14 cellular contexts compared by ENCODE assay signal in genomic region chr12:51377099-51377984, GRCh38. TPM values are rescaled to one million over a fixed set of nuclear protein-coding genes. Genes with fewer than 3 reads are reported as not detected.
A peak's percentile ranks its signal among the peaks of the same experiment; 100 is the strongest.
DNase-seq lines count a peak whose midpoint lies in the region; TF ChIP-seq lines count a peak whose summit lies in the region.
"Had no signal": no experiment of that assay in that cellular context is flagged by ENCODE, and none has a peak within 500 bp of the region (broad histone marks: within the 10 kb centered on the region; RNA-seq: fewer than 3 reads in every experiment).

No MANE protein-coding gene starts in this region.

- POLR2A ChIA-PET in A673 (lab: Charles Lee; ENCODE audit: low non-redundant PET) = interaction anchor here (0.6 kb wide), 1 partner anchor 1358 kb away, joined by 3 read pairs; no protein-coding TSS in a partner anchor

- no peak overlapping the region for H3K4ac ChIP-seq in H9 (ENCODE audit: low read depth, low read length)

- no peaks in the 10 kb centered on the region for H3K79me2 ChIP-seq in H9 (ENCODE audit: insufficient read depth, low read length)
- H3K79me2 ChIP-seq in OCI-LY3 (ENCODE audit: low read length) = no peaks in the 10 kb centered on the region

- H3K27me3 Mint-ChIP-seq in H9 (ENCODE audit: low read depth) = no peaks in the 10 kb centered on the region
- peaks cover 3% of the 10 kb centered on the region for H3K27me3 Mint-ChIP-seq in glutamatergic neuron (ENCODE audit: unreplicated experiment)

- H3K36me3 Mint-ChIP-seq in H9 (ENCODE audit: insufficient read depth in 1 of 3, low read depth in 3 of 3) (peaks cover 4 to 69% (median 55%) of the 10 kb centered on the region in 3 experiments), glutamatergic neuron (ENCODE audit: unreplicated experiment) (no peaks in the 10 kb centered on the region)

- no peak overlapping the region for H4K5ac ChIP-seq in H9 (ENCODE audit: insufficient read length, low read depth, low read length)

- TF ChIP-seq EP300 in tibial nerve (IDR thresholded peaks at IDR 0.05) = no peak

- intact Hi-C loops in A673 (cut with micrococcal nuclease; ENCODE audit: unreplicated experiment) = no loop called here

- no peak overlapping the region for H3K14ac ChIP-seq in H9 (ENCODE audit: insufficient read depth, low read length)

- H4K20me1 ChIP-seq in H9 (ENCODE audit: control insufficient read depth, insufficient read depth, insufficient read length) = no peaks in the 10 kb centered on the region
- H4K20me1 ChIP-seq in OCI-LY3 (ENCODE audit: insufficient read depth, low read length) = no peaks in the 10 kb centered on the region

- no peak overlapping the region for H3K4me3 ChIP-seq in A673 (ENCODE audit: low read depth, low read length, poor library complexity, severe bottlenecking)
- H3K4me3 ChIP-seq in OCI-LY3 (ENCODE audit: low read length) = no peak overlapping the region
- H3K4me3 ChIP-seq in tibial nerve = no peak overlapping the region
- H3K4me3 ChIP-seq in effector memory CD4-positive, alpha-beta T cell (ENCODE audit: insufficient read depth, low read depth, low read length, poor library complexity, severe bottlenecking) = no peak overlapping the region
- H3K4me3 ChIP-seq: HAP-1, sigmoid colon had no signal

- DNase-seq in A673 (ENCODE audit: low spot score) (peak; percentile 84), H9 (no peak), glutamatergic neuron (no peak), tibial nerve (ENCODE audit: low spot score in 2 of 2) (no peak), NCI-H774 (lab: John Stamatoyannopoulos, UW) (no peak)
- DNase-seq in activated naive CD4-positive, alpha-beta T cell (lab: John Stamatoyannopoulos, UW) = no peak
- no peak for DNase-seq in effector memory CD4-positive, alpha-beta T cell
- DNase-seq: EL, islet precursor cell, sigmoid colon had no signal

- no CpG with 5 or more reads among the region's 11 CpGs for WGBS in H9 (ENCODE audit: extremely low coverage, insufficient read length, low lambda C conversion rate)
- 86 to 93% methylated on average over 11 of the region's 11 CpGs for WGBS in tibial nerve, 2 donors

- no peak overlapping the region for H2BK120ac ChIP-seq in H9 (ENCODE audit: low read depth, low read length, poor library complexity, severe bottlenecking)

- H3K36me3 ChIP-seq in A673 (ENCODE audit: insufficient read depth, low read length, poor library complexity, severe bottlenecking) (no peaks in the 10 kb centered on the region), OCI-LY3 (replicated peaks; ENCODE audit: low read depth, low read length) (peaks cover 86% of the 10 kb centered on the region), tibial nerve (no peaks in the 10 kb centered on the region)
- peaks cover 34% of the 10 kb centered on the region for H3K36me3 ChIP-seq in effector memory CD4-positive, alpha-beta T cell (ENCODE audit: control insufficient read depth, insufficient read depth, low read length)
- H3K36me3 ChIP-seq: HAP-1, sigmoid colon had no signal

- H2AK5ac ChIP-seq in H9 (ENCODE audit: insufficient read length, low read length) = no peak overlapping the region

- H3K79me1 ChIP-seq in H9 (ENCODE audit: insufficient read depth, low read depth, low read length, poor library complexity, severe bottlenecking) = no peaks in the 10 kb centered on the region

- H3T11ph ChIP-seq in H9 (ENCODE audit: low read length) = no peak overlapping the region

- BruUV-seq in A673 (replicated peaks; lab: Mats Ljungman, UMichigan) = no TSS peak

- no peak for TF ChIP-seq POLR2A in tibial nerve (IDR thresholded peaks at IDR 0.05)

- no peak overlapping the region for H2BK15ac ChIP-seq in H9 (ENCODE audit: low read depth, low read length)

- H3K27ac Mint-ChIP-seq in H9 (peak overlapping the region in 1 of 3 experiments; percentile 42; a peak in 1 of 7 replicates), glutamatergic neuron (ENCODE audit: unreplicated experiment) (no peak overlapping the region)

- no peak overlapping the region for H3K27ac ChIP-seq in A673 (ENCODE audit: low read depth, low read length, poor library complexity, severe bottlenecking)
- no peak overlapping the region for H3K27ac ChIP-seq in H9 (ENCODE audit: insufficient read length, low read depth, low read length)
- no peak overlapping the region for H3K27ac ChIP-seq in OCI-LY3 (ENCODE audit: low read length)
- H3K27ac ChIP-seq in tibial nerve = no peak overlapping the region
- no peak overlapping the region for H3K27ac ChIP-seq in effector memory CD4-positive, alpha-beta T cell (ENCODE audit: insufficient read depth, low read length, poor library complexity, severe bottlenecking)
- H3K27ac ChIP-seq: sigmoid colon had no signal

- H3K4me2 ChIP-seq in H9 (ENCODE audit: insufficient read depth, insufficient read length, low read length) (no peak overlapping the region), OCI-LY3 (ENCODE audit: low read length) (no peak overlapping the region)

- no peak overlapping the region for H2BK12ac ChIP-seq in H9 (ENCODE audit: insufficient read length, low read depth, low read length)

- no peak overlapping the region for H2BK20ac ChIP-seq in H9 (ENCODE audit: low read depth, low read length, poor library complexity, severe bottlenecking)

- 0 out of 2 replicates have a peak, but pooled peaks have one; percentile 19 for TF ChIP-seq CTCF in A673 (conservative IDR thresholded peaks at IDR 0.05; ENCODE audit: low read depth, low read length)
- TF ChIP-seq CTCF in H9 (conservative IDR thresholded peaks at IDR 0.05) = peak; percentile 44; the same call in 2 of the 3 replicates
- peak; percentile 12; the same call in 1 of the 2 replicates for TF ChIP-seq CTCF in OCI-LY3 (IDR thresholded peaks at IDR 0.05; ENCODE audit: low read depth, low read length)
- no peak for TF ChIP-seq CTCF in glutamatergic neuron (IDR thresholded peaks at IDR 0.05; ENCODE audit: partially characterized antibody, unreplicated experiment)
- no peak for TF ChIP-seq CTCF in tibial nerve (IDR thresholded peaks at IDR 0.05)

- CTCF ChIA-PET in A673 (lab: Charles Lee) = interaction anchor here (0.7 kb wide), 1 partner anchor 18 kb away, joined by 3 read pairs; no protein-coding TSS in a partner anchor

- H3K4me1 ChIP-seq in A673 (ENCODE audit: insufficient read depth, low read length, poor library complexity, severe bottlenecking) (peaks cover 17% of the 10 kb centered on the region), H9 (ENCODE audit: insufficient read depth, low read length) (peaks cover 4% of the 10 kb centered on the region), OCI-LY3 (ENCODE audit: low read length) (peaks cover 32% of the 10 kb centered on the region), tibial nerve (no peaks in the 10 kb centered on the region)
- no peaks in the 10 kb centered on the region for H3K4me1 ChIP-seq in effector memory CD4-positive, alpha-beta T cell (ENCODE audit: control insufficient read depth, insufficient read depth, low read length, poor library complexity, severe bottlenecking)

- H4K8ac ChIP-seq in H9 (replicated peaks; ENCODE audit: insufficient read length, low read depth, low read length) = no peak overlapping the region

- no peaks in the 10 kb centered on the region for H3K23me2 ChIP-seq in H9 (ENCODE audit: insufficient read length, low read depth, low read length, poor library complexity, severe bottlenecking)

- no peaks in the 10 kb centered on the region for H3K27me3 ChIP-seq in A673 (replicated peaks; ENCODE audit: insufficient read depth, low read depth, low read length, poor library complexity)
- H3K27me3 ChIP-seq in H9 (ENCODE audit: insufficient read depth, low read length) = no peaks in the 10 kb centered on the region
- no peaks in the 10 kb centered on the region for H3K27me3 ChIP-seq in OCI-LY3 (ENCODE audit: low read depth, low read length)
- no peaks in the 10 kb centered on the region for H3K27me3 ChIP-seq in tibial nerve
- no peaks in the 10 kb centered on the region for H3K27me3 ChIP-seq in effector memory CD4-positive, alpha-beta T cell (replicated peaks; ENCODE audit: control insufficient read depth, insufficient read depth, low read length, poor library complexity, severe bottlenecking)
- H3K27me3 ChIP-seq: sigmoid colon had no signal

- H4K91ac ChIP-seq in H9 (ENCODE audit: insufficient read length, low read depth, low read length) = no peak overlapping the region

- no peaks in the 10 kb centered on the region for H3K9me3 Mint-ChIP-seq in H9
- peaks cover 2% of the 10 kb centered on the region for H3K9me3 Mint-ChIP-seq in glutamatergic neuron (ENCODE audit: unreplicated experiment)

- H3K9me3 ChIP-seq in A673 (ENCODE audit: low read depth, low read length, poor library complexity, severe bottlenecking) (no peaks in the 10 kb centered on the region), H9 (ENCODE audit: control insufficient read depth, low read depth, low read length) (no peaks in the 10 kb centered on the region), OCI-LY3 (ENCODE audit: insufficient read depth, low read length) (no peaks in the 10 kb centered on the region), tibial nerve (no peaks in the 10 kb centered on the region)
- no peaks in the 10 kb centered on the region for H3K9me3 ChIP-seq in effector memory CD4-positive, alpha-beta T cell (ENCODE audit: control insufficient read depth, low read length)
- H3K9me3 ChIP-seq: HAP-1, sigmoid colon had no signal

- no peak overlapping the region for H2BK5ac ChIP-seq in H9 (ENCODE audit: insufficient read length, low read length)

- H3K23ac ChIP-seq in H9 (ENCODE audit: insufficient read length, low read depth, low read length) = no peak overlapping the region

- no peak overlapping the region for H3K56ac ChIP-seq in H9 (ENCODE audit: insufficient read length, low read depth, low read length)

- H2AFZ ChIP-seq in H9 (ENCODE audit: low read length) (no peak overlapping the region), OCI-LY3 (ENCODE audit: low read depth, low read length) (no peak overlapping the region)

- H3K4me1 Mint-ChIP-seq in H9 (peaks cover 14 to 15% of the 10 kb centered on the region in 2 experiments), glutamatergic neuron (ENCODE audit: low read depth, unreplicated experiment) (peaks cover 9% of the 10 kb centered on the region)

- H3K9ac ChIP-seq in H9 (ENCODE audit: extremely low read depth, insufficient read length, low read length) (no peak overlapping the region), OCI-LY3 (ENCODE audit: low read length) (no peak overlapping the region)

- H3K18ac ChIP-seq in H9 (ENCODE audit: insufficient read length, low read depth, low read length) = no peak overlapping the region

- H3K4me3 Mint-ChIP-seq in H9 = no peak overlapping the region
- peak overlapping the region; percentile 0 for H3K4me3 Mint-ChIP-seq in glutamatergic neuron (ENCODE audit: unreplicated experiment)

RNA-seq across cellular contexts. Expression of gene GALNT6, which starts 13.9 kb away (rescaled TPM):
- total RNA-seq in A673 (2021) (0.24 and 0.26 TPM in 2 replicates), H9 (2021) (9.8 and 11.0 TPM in 2 replicates), glutamatergic neuron (ENCODE audit: unreplicated experiment) (0.39 TPM), tibial nerve (1 to 10 TPM; 1.0 to 6.3 (median 4.3) TPM)

RNA-seq across cellular contexts. Expression of gene CELA1, which starts 30.9 kb away (rescaled TPM):
- not detected in 2 replicates for total RNA-seq in A673 (2021)
- total RNA-seq in H9 (2021) = not detected in 2 replicates
- total RNA-seq in glutamatergic neuron (ENCODE audit: unreplicated experiment) = not detected
- total RNA-seq in tibial nerve = not detected
- total RNA-seq: dermis microvascular lymphatic vessel endothelial cell, frontal cortex, sigmoid colon had no signal

RNA-seq across cellular contexts. Expression of gene SLC4A8, which starts 47.3 kb away (rescaled TPM):
- 0.73 and 1.1 TPM in 2 replicates for total RNA-seq in A673 (2021)
- 18.0 and 26.3 TPM in 2 replicates for total RNA-seq in H9 (2021)
- 80.0 TPM for total RNA-seq in glutamatergic neuron (ENCODE audit: unreplicated experiment)
- total RNA-seq in tibial nerve = 1 to 10 TPM in 3 of 4 donors, under 1 TPM in 1; 0.59 to 5.7 (median 1.5) TPM

RNA-seq across cellular contexts. Expression of gene BIN2, which starts 53.4 kb away (rescaled TPM):
- total RNA-seq in A673 (2021) (not detected in 2 replicates), H9 (2021) (not detected in 2 replicates), glutamatergic neuron (ENCODE audit: unreplicated experiment) (not detected), tibial nerve (10 to 100 TPM in 1 of 4 donors, 1 to 10 TPM in 3; 2.8 to 11.1 (median 4.3) TPM)
- total RNA-seq: dermis microvascular lymphatic vessel endothelial cell had no signal

Comparison
In these comparisons a context has a peak if more than half of its experiments do, and no peak if none do; other contexts are left out.
1. CTCF ChIP-seq: peak in A673 (single experiment), H9 (single experiment) and OCI-LY3 (single experiment); none in glutamatergic neuron (single experiment) and tibial nerve (0 of 5).